Comparison of ENCODE assay signal across 16 cellular contexts in genomic region chr4:119266153-119266552, GRCh38. TPM values are rescaled to one million over a fixed set of nuclear protein-coding genes. Genes with fewer than 3 reads are reported as not detected.
A peak's percentile ranks its signal among the peaks of the same experiment; 100 is the strongest.
DNase-seq lines count a peak whose midpoint lies in the region; ATAC-seq and TF ChIP-seq lines count a peak whose summit lies in the region.
"Had no signal": no experiment of that assay in that cellular context is flagged by ENCODE, and none has a peak within 500 bp of the region (broad histone marks: within the 10 kb centered on the region; RNA-seq: fewer than 3 reads in every experiment).

No MANE protein-coding gene starts in this region.

- POLR2A ChIA-PET in CD4-positive, alpha-beta T cell (lab: Charles Lee), result no interaction called here

- peaks cover 17% of the 10 kb centered on the region for H3K4me1 Mint-ChIP-seq in activated T-cell treated with anti-CD3 and anti-CD28 coated beads, Interleukin-2, amount 50 U/mL, for 72 hours (ENCODE audit: low read depth)
- H3K4me1 Mint-ChIP-seq in activated T-cell treated with anti-CD3 and anti-CD28 coated beads, Interleukin-2, amount 50 U/mL, for 4 hours (ENCODE audit: low read depth), result peaks cover 7% of the 10 kb centered on the region
- peaks cover 20% of the 10 kb centered on the region for H3K4me1 Mint-ChIP-seq in activated naive CD8-positive, alpha-beta T cell treated with anti-CD3 and anti-CD28 coated beads, Interleukin-2, amount 50 U/mL, for 24 hours
- H3K4me1 Mint-ChIP-seq in CD4-positive, alpha-beta T cell (ENCODE audit: low read depth), result no peaks in the 10 kb centered on the region
- no peaks in the 10 kb centered on the region for H3K4me1 Mint-ChIP-seq in effector memory CD8-positive, alpha-beta T cell (ENCODE audit: low read depth in 2 of 2)
- H3K4me1 Mint-ChIP-seq: CD14-positive monocyte had no signal

- H3K36me3 Mint-ChIP-seq in activated T-cell treated with anti-CD3 and anti-CD28 coated beads, Interleukin-2, amount 50 U/mL, for 72 hours (ENCODE audit: insufficient read depth in 2 of 2), result peaks cover 11 to 14% of the 10 kb centered on the region in 2 donors
- peaks cover 23% of the 10 kb centered on the region for H3K36me3 Mint-ChIP-seq in activated T-cell treated with anti-CD3 and anti-CD28 coated beads, Interleukin-2, amount 50 U/mL, for 4 hours (ENCODE audit: insufficient read depth)
- peaks cover 24% of the 10 kb centered on the region for H3K36me3 Mint-ChIP-seq in activated naive CD8-positive, alpha-beta T cell treated with anti-CD3 and anti-CD28 coated beads, Interleukin-2, amount 50 U/mL, for 24 hours (ENCODE audit: low read depth)
- H3K36me3 Mint-ChIP-seq in CD4-positive, alpha-beta T cell (ENCODE audit: low read depth), result peaks cover 64% of the 10 kb centered on the region
- H3K36me3 Mint-ChIP-seq in effector memory CD8-positive, alpha-beta T cell (ENCODE audit: insufficient read depth), result peaks cover 4% of the 10 kb centered on the region
- H3K36me3 Mint-ChIP-seq: CD14-positive monocyte had no signal

- no peaks in the 10 kb centered on the region for H3K27me3 ChIP-seq in CD4-positive, alpha-beta T cell (ENCODE audit: control insufficient read depth, insufficient read depth, low read length)

- no peak overlapping the region for H3K4me3 Mint-ChIP-seq in activated T-cell treated with anti-CD3 and anti-CD28 coated beads, Interleukin-2, amount 50 U/mL, for 72 hours
- no peak overlapping the region for H3K4me3 Mint-ChIP-seq in activated T-cell treated with anti-CD3 and anti-CD28 coated beads, Interleukin-2, amount 50 U/mL, for 4 hours
- no peak overlapping the region for H3K4me3 Mint-ChIP-seq in activated naive CD8-positive, alpha-beta T cell treated with anti-CD3 and anti-CD28 coated beads, Interleukin-2, amount 50 U/mL, for 24 hours
- H3K4me3 Mint-ChIP-seq in CD4-positive, alpha-beta T cell, result no peak overlapping the region
- H3K4me3 Mint-ChIP-seq in effector memory CD8-positive, alpha-beta T cell, result no peak overlapping the region
- H3K4me3 Mint-ChIP-seq: CD14-positive monocyte, HFFc6 had no signal

- H3K9me3 ChIP-seq in CD4-positive, alpha-beta T cell (ENCODE audit: control insufficient read depth, low read length), result no peaks in the 10 kb centered on the region

- CTCF ChIA-PET in CD4-positive, alpha-beta T cell (lab: Charles Lee), result no interaction called here

- H3K27me3 Mint-ChIP-seq in activated T-cell treated with anti-CD3 and anti-CD28 coated beads, Interleukin-2, amount 50 U/mL, for 72 hours (ENCODE audit: low read depth), result no peaks in the 10 kb centered on the region
- no peaks in the 10 kb centered on the region for H3K27me3 Mint-ChIP-seq in activated T-cell treated with anti-CD3 and anti-CD28 coated beads, Interleukin-2, amount 50 U/mL, for 4 hours (ENCODE audit: low read depth)
- H3K27me3 Mint-ChIP-seq in activated naive CD8-positive, alpha-beta T cell treated with anti-CD3 and anti-CD28 coated beads, Interleukin-2, amount 50 U/mL, for 24 hours, result no peaks in the 10 kb centered on the region
- H3K27me3 Mint-ChIP-seq in CD4-positive, alpha-beta T cell, result no peaks in the 10 kb centered on the region
- H3K27me3 Mint-ChIP-seq in effector memory CD8-positive, alpha-beta T cell, result no peaks in the 10 kb centered on the region

- H3K9me3 Mint-ChIP-seq in activated T-cell treated with anti-CD3 and anti-CD28 coated beads, Interleukin-2, amount 50 U/mL, for 72 hours, result peaks cover 1 to 4% of the 10 kb centered on the region in 2 donors
- no peaks in the 10 kb centered on the region for H3K9me3 Mint-ChIP-seq in activated T-cell treated with anti-CD3 and anti-CD28 coated beads, Interleukin-2, amount 50 U/mL, for 4 hours
- peaks cover 6% of the 10 kb centered on the region for H3K9me3 Mint-ChIP-seq in activated naive CD8-positive, alpha-beta T cell treated with anti-CD3 and anti-CD28 coated beads, Interleukin-2, amount 50 U/mL, for 24 hours
- H3K9me3 Mint-ChIP-seq in CD4-positive, alpha-beta T cell, result no peaks in the 10 kb centered on the region
- no peaks in the 10 kb centered on the region for H3K9me3 Mint-ChIP-seq in effector memory CD8-positive, alpha-beta T cell
- H3K9me3 Mint-ChIP-seq: HFFc6 had no signal

- in situ Hi-C loops in KBM-7 (cut with MboI; ENCODE audit: low pct_unique_long_range_greater_than_20kb, low sequenced_read_pairs), result no loop called here

- no peak for DNase-seq in activated CD4-positive, CD25-positive, alpha-beta regulatory T cell (lab: John Stamatoyannopoulos, UW)
- no peak for DNase-seq in activated T-cell treated with anti-CD3 and anti-CD28 coated beads, Interleukin-2, amount 50 U/mL, for 72 hours
- DNase-seq in activated T-cell treated with anti-CD3 and anti-CD28 coated beads, Interleukin-2, amount 50 U/mL, for 4 hours, result no peak
- peak; percentile 11 for DNase-seq in KBM-7
- DNase-seq in activated naive CD8-positive, alpha-beta T cell treated with anti-CD3 and anti-CD28 coated beads, Interleukin-2, amount 50 U/mL, for 24 hours, result no peak
- no peak for DNase-seq in CD4-positive, alpha-beta T cell
- no peak for DNase-seq in effector memory CD8-positive, alpha-beta T cell
- DNase-seq: DMS53, GF-D8, HCEC 1CT, HFFc6 had no signal

- intact Hi-C loops in CD4-positive, alpha-beta T cell (cut with DNase I, micrococcal nuclease), result no loop called here

- H3K27ac ChIP-seq in CD4-positive, alpha-beta T cell (ENCODE audit: low read depth, low read length), result no peak overlapping the region
- H3K27ac ChIP-seq: 22Rv1 had no signal

- H3K27ac Mint-ChIP-seq in activated T-cell treated with anti-CD3 and anti-CD28 coated beads, Interleukin-2, amount 50 U/mL, for 72 hours, result peak overlapping the region; percentile 17
- peak overlapping the region; percentile 69 for H3K27ac Mint-ChIP-seq in activated naive CD8-positive, alpha-beta T cell treated with anti-CD3 and anti-CD28 coated beads, Interleukin-2, amount 50 U/mL, for 24 hours
- no peak overlapping the region for H3K27ac Mint-ChIP-seq in CD4-positive, alpha-beta T cell
- no peak overlapping the region for H3K27ac Mint-ChIP-seq in effector memory CD8-positive, alpha-beta T cell
- H3K27ac Mint-ChIP-seq: CD14-positive monocyte, HFFc6 had no signal

- TF ChIP-seq CTCF in CD4-positive, alpha-beta T cell (IDR thresholded peaks at IDR 0.05), result no peak

- peak; percentile 9 to 53 for ATAC-seq in activated CD4-positive, CD25-positive, alpha-beta regulatory T cell treated with anti-CD3 and anti-CD28 coated beads, Interleukin-2, amount 50 U/mL, for 24 hours
- peak; percentile 23 to 52 for ATAC-seq in activated T-cell treated with anti-CD3 and anti-CD28 coated beads, Interleukin-2, amount 50 U/mL, for 72 hours (replicated peaks in 1 of 2)
- no peak for ATAC-seq in activated T-cell treated with anti-CD3 and anti-CD28 coated beads, Interleukin-2, amount 50 U/mL, for 4 hours
- ATAC-seq in activated naive CD8-positive, alpha-beta T cell treated with anti-CD3 and anti-CD28 coated beads, Interleukin-2, amount 50 U/mL, for 24 hours, result no peak
- no peak for ATAC-seq in CD4-positive, alpha-beta T cell (ENCODE audit: poor library complexity)
- ATAC-seq in effector memory CD8-positive, alpha-beta T cell (replicated peaks), result no peak

RNA-seq across cellular contexts. Expression of gene USP53, which starts 53.6 kb away (rescaled TPM):
- total RNA-seq in activated T-cell treated with anti-CD3 and anti-CD28 coated beads, Interleukin-2, amount 50 U/mL, for 72 hours, result 10 to 100 TPM; 11.3 to 12.6 TPM
- total RNA-seq in activated T-cell treated with anti-CD3 and anti-CD28 coated beads, Interleukin-2, amount 50 U/mL, for 4 hours, result 10 to 100 TPM; 11.8 to 12.4 (median 12.1) TPM
- 10 to 100 TPM; 15.1 to 15.5 TPM for total RNA-seq in CD4-positive, alpha-beta T cell

RNA-seq across cellular contexts. Expression of gene FABP2, which starts 55.8 kb away (rescaled TPM):
- not detected for total RNA-seq in activated T-cell treated with anti-CD3 and anti-CD28 coated beads, Interleukin-2, amount 50 U/mL, for 72 hours
- total RNA-seq in activated T-cell treated with anti-CD3 and anti-CD28 coated beads, Interleukin-2, amount 50 U/mL, for 4 hours, result not detected
- not detected for total RNA-seq in CD4-positive, alpha-beta T cell
- total RNA-seq: A673, H4, HFFc6 had no signal

Comparison
In these comparisons a context has a peak if more than half of its experiments do, and no peak if none do; other contexts are left out.
1. ATAC-seq: peak in activated CD4-positive, CD25-positive, alpha-beta regulatory T cell treated with anti-CD3 and anti-CD28 coated beads, Interleukin-2, amount 50 U/mL, for 24 hours (2 of 2) and activated T-cell treated with anti-CD3 and anti-CD28 coated beads, Interleukin-2, amount 50 U/mL, for 72 hours (2 of 2); none in activated T-cell treated with anti-CD3 and anti-CD28 coated beads, Interleukin-2, amount 50 U/mL, for 4 hours (0 of 2), activated naive CD8-positive, alpha-beta T cell treated with anti-CD3 and anti-CD28 coated beads, Interleukin-2, amount 50 U/mL, for 24 hours (single experiment), CD4-positive, alpha-beta T cell (single experiment) and effector memory CD8-positive, alpha-beta T cell (single experiment).
2. H3K27ac Mint-ChIP-seq: peak in activated T-cell treated with anti-CD3 and anti-CD28 coated beads, Interleukin-2, amount 50 U/mL, for 72 hours (single experiment) and activated naive CD8-positive, alpha-beta T cell treated with anti-CD3 and anti-CD28 coated beads, Interleukin-2, amount 50 U/mL, for 24 hours (single experiment); none in CD4-positive, alpha-beta T cell (single experiment) and effector memory CD8-positive, alpha-beta T cell (0 of 2).